Comparison of ENCODE assay signal across 13 cellular contexts in the genomic region with DNA sequence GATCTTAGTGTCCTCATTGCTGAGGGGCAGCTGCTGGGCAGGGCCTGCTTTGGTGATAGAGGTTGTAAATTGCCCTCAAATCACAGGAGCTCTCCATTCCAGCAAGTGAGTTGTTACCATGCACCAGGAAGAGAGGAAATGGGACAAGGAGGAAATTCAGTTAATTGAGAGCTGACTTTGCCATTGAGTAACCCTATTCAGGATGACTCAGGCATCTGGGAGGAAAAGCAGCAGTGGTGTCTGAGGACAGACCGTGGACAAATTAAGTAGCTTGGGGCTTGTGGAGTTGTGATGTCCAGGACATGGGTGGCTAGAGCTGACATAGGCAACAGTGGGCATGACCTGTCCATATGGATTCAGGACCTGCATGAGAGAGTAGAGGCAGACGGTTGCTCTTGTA. TPM values are rescaled to one million over a fixed set of nuclear protein-coding genes. Genes with fewer than 3 reads are reported as not detected.
A peak's percentile ranks its signal among the peaks of the same experiment; 100 is the strongest.
DNase-seq lines count a peak whose midpoint lies in the region; ATAC-seq, FAIRE-seq and TF ChIP-seq lines count a peak whose summit lies in the region.
"Had no signal": no experiment of that assay in that cellular context is flagged by ENCODE, and none has a peak within 500 bp of the region (broad histone marks: within the 10 kb centered on the region; RNA-seq: fewer than 3 reads in every experiment).

No MANE protein-coding gene starts in this region.

- no peaks in the 10 kb centered on the region for H4K20me1 ChIP-seq in HepG2 (ENCODE audit: insufficient read depth, low read length)

- no peak for ATAC-seq in HepG2
- ATAC-seq in activated CD8-positive, alpha-beta T cell treated with anti-CD3 and anti-CD28 coated beads for 36 hours = no peak
- no peak for ATAC-seq in GM18861 (IDR thresholded peaks at IDR 0.05; ENCODE audit: unreplicated experiment)
- ATAC-seq: activated T-cell treated with anti-CD3 and anti-CD28 coated beads, Interleukin-2, amount 50 U/mL, for 72 hours had no signal

- no peaks in the 10 kb centered on the region for H3K27me3 ChIP-seq in thyroid gland
- peaks cover 0 to 5% of the 10 kb centered on the region in 2 experiments; a peak in 2 of 5 replicates for H3K27me3 ChIP-seq in HepG2 (ENCODE audit: control insufficient read depth in 1 of 2, insufficient read depth in 2 of 2, low read length in 2 of 2)

- H3K9me3 ChIP-seq in kidney (ENCODE audit: control insufficient read depth in 1 of 2, low read length in 2 of 2) (no peaks in the 10 kb centered on the region), thyroid gland (no peaks in the 10 kb centered on the region), HepG2 (ENCODE audit: low read length) (no peaks in the 10 kb centered on the region)

- TF ChIP-seq POLR2A in thyroid gland (IDR thresholded peaks at IDR 0.05) (no peak), HepG2 (IDR thresholded peaks at IDR 0.05; ENCODE audit: insufficient read depth in 1 of 2, low read depth in 2 of 2, low read length in 2 of 2) (no peak)

- 67 to 81% methylated on average over 2 of the region's 2 CpGs for WGBS in thyroid gland, 2 donors
- WGBS in HepG2 (ENCODE audit: low lambda C conversion rate) = 81% methylated on average over 2 of the region's 2 CpGs

- in situ Hi-C loops in HepG2 (cut with HindIII; ENCODE audit: extremely low pct_ligation_motif_present, low pct_unique_long_range_greater_than_20kb) = no loop called here

- H3K4me1 ChIP-seq in kidney (ENCODE audit: control insufficient read depth in 1 of 2, insufficient read depth in 1 of 2, low read depth in 1 of 2, low read length in 2 of 2) = peaks cover 8 to 33% of the 10 kb centered on the region in 2 donors
- H3K4me1 ChIP-seq in thyroid gland = peaks cover 12 to 43% of the 10 kb centered on the region in 2 donors
- peaks cover 25% of the 10 kb centered on the region for H3K4me1 ChIP-seq in HepG2 (ENCODE audit: insufficient read depth, low read length)

- no peak for TF ChIP-seq RAD21 in HepG2 (CRISPR knock-in tag; IDR thresholded peaks at IDR 0.05)

- TF ChIP-seq CTCF in chondrocyte (IDR thresholded peaks at IDR 0.05) (no peak), kidney (IDR thresholded peaks at IDR 0.05; ENCODE audit: borderline replicate concordance, extremely low read depth, insufficient read depth) (no peak), thyroid gland (IDR thresholded peaks at IDR 0.05) (no peak), HepG2 (CRISPR knock-in tag; IDR thresholded peaks at IDR 0.05) (no peak), GM20000 (IDR thresholded peaks at IDR 0.05; ENCODE audit: extremely low read depth, missing control alignments) (no peak)
- no peak for TF ChIP-seq CTCF in activated CD8-positive, alpha-beta T cell treated with anti-CD3 and anti-CD28 coated beads for 36 hours (IDR thresholded peaks at IDR 0.05)

- no peaks in the 10 kb centered on the region for H3K9me3 Mint-ChIP-seq in chondrocyte (ENCODE audit: low read depth)
- no peaks in the 10 kb centered on the region for H3K9me3 Mint-ChIP-seq in activated CD8-positive, alpha-beta T cell treated with anti-CD3 and anti-CD28 coated beads for 36 hours
- H3K9me3 Mint-ChIP-seq: activated T-cell treated with anti-CD3 and anti-CD28 coated beads, Interleukin-2, amount 50 U/mL, for 72 hours had no signal

- DNase-seq in HT1080 (ENCODE audit: low read depth) = peak; percentile 76
- no peak for DNase-seq in chondrocyte (ENCODE audit: low spot score)
- no peak for DNase-seq in kidney
- no peak for DNase-seq in thyroid gland
- DNase-seq in HepG2 (ENCODE audit: low spot score) = no peak
- no peak for DNase-seq in GM20000 (ENCODE audit: low spot score)
- no peak for DNase-seq in activated CD8-positive, alpha-beta T cell treated with anti-CD3 and anti-CD28 coated beads for 36 hours
- DNase-seq: activated T-cell treated with anti-CD3 and anti-CD28 coated beads, Interleukin-2, amount 50 U/mL, for 72 hours; GF-D8; NCI-H187 treated with DMSO at 0.1 percent for 48 hours had no signal

- H3K4me3 Mint-ChIP-seq in chondrocyte (ENCODE audit: unreplicated experiment) = no peak overlapping the region
- H3K4me3 Mint-ChIP-seq in activated CD8-positive, alpha-beta T cell treated with anti-CD3 and anti-CD28 coated beads for 36 hours = no peak overlapping the region
- H3K4me3 Mint-ChIP-seq: activated T-cell treated with anti-CD3 and anti-CD28 coated beads, Interleukin-2, amount 50 U/mL, for 72 hours had no signal

- H3K36me3 ChIP-seq in kidney (ENCODE audit: control insufficient read depth in 1 of 2, insufficient read depth in 2 of 2, low read length in 2 of 2) = no peaks in the 10 kb centered on the region
- no peaks in the 10 kb centered on the region for H3K36me3 ChIP-seq in thyroid gland
- H3K36me3 ChIP-seq in HepG2 (replicated peaks in 1 of 2; ENCODE audit: control insufficient read depth in 1 of 2, insufficient read depth in 2 of 2, low read length in 2 of 2) = no peaks in the 10 kb centered on the region

- FAIRE-seq in kidney (lab: Jason Lieb, UNC) (no peak), HepG2 (lab: Jason Lieb, UNC) (no peak)
- FAIRE-seq: GM19239 had no signal

- no peaks in the 10 kb centered on the region for H3K27me3 Mint-ChIP-seq in chondrocyte (ENCODE audit: low read depth)
- H3K27me3 Mint-ChIP-seq in activated CD8-positive, alpha-beta T cell treated with anti-CD3 and anti-CD28 coated beads for 36 hours = peaks cover 28% of the 10 kb centered on the region

- BruUV-seq in HepG2 (replicated peaks; lab: Mats Ljungman, UMichigan) = no TSS peak

- H3K9ac ChIP-seq in kidney (ENCODE audit: low read length in 2 of 2) (peak overlapping the region in 1 of 2 donors; percentile 31), HepG2 (ENCODE audit: insufficient read depth, low read depth, low read length) (no peak overlapping the region)

- intact Hi-C loops in kidney (cut with DNase I) (no loop called here), thyroid gland (cut with DNase I) (no loop called here), HepG2 (cut with micrococcal nuclease; ENCODE audit: unreplicated experiment) (no loop called here)
- intact Hi-C loops in activated CD8-positive, alpha-beta T cell treated with anti-CD3 and anti-CD28 coated beads for 36 hours (cut with micrococcal nuclease) = no loop called here

- CTCF ChIA-PET in HepG2 (lab: Yijun Ruan, JAX; ENCODE audit: low intra/inter-chr PET ratio, low total read pairs) = no interaction called here
- CTCF ChIA-PET in activated CD8-positive, alpha-beta T cell treated with anti-CD3 and anti-CD28 coated beads for 36 hours (lab: Charles Lee) = no interaction called here

- H3K27ac Mint-ChIP-seq in chondrocyte (ENCODE audit: unreplicated experiment) = peak overlapping the region; percentile 70
- H3K27ac Mint-ChIP-seq in activated CD8-positive, alpha-beta T cell treated with anti-CD3 and anti-CD28 coated beads for 36 hours = no peak overlapping the region
- H3K27ac Mint-ChIP-seq: activated T-cell treated with anti-CD3 and anti-CD28 coated beads, Interleukin-2, amount 50 U/mL, for 72 hours had no signal

- H3K27ac ChIP-seq in kidney (ENCODE audit: low read depth in 2 of 2, low read length in 2 of 2) (peak overlapping the region; percentile 27 to 51), thyroid gland (peak overlapping the region in 2 of 3 donors; percentile 26 to 42), HepG2 (ENCODE audit: extremely low read length, insufficient read depth, low read length) (no peak overlapping the region)

- no peaks in the 10 kb centered on the region for H3K36me3 Mint-ChIP-seq in chondrocyte (ENCODE audit: low read depth)
- H3K36me3 Mint-ChIP-seq in activated CD8-positive, alpha-beta T cell treated with anti-CD3 and anti-CD28 coated beads for 36 hours (ENCODE audit: low read depth) = no peaks in the 10 kb centered on the region

- POLR2A ChIA-PET in HepG2 (lab: Yijun Ruan, JAX) = no interaction called here
- POLR2A ChIA-PET in activated CD8-positive, alpha-beta T cell treated with anti-CD3 and anti-CD28 coated beads for 36 hours (lab: Charles Lee) = no interaction called here

- H3K4me1 Mint-ChIP-seq in chondrocyte (ENCODE audit: low read depth) = peaks cover 45% of the 10 kb centered on the region
- H3K4me1 Mint-ChIP-seq in activated CD8-positive, alpha-beta T cell treated with anti-CD3 and anti-CD28 coated beads for 36 hours (ENCODE audit: low read depth) = peaks cover 5% of the 10 kb centered on the region

- H3K4me3 ChIP-seq in kidney (ENCODE audit: low read length in 2 of 2) = no peak overlapping the region
- H3K4me3 ChIP-seq in thyroid gland (replicated peaks in 1 of 3) = no peak overlapping the region
- no peak overlapping the region for H3K4me3 ChIP-seq in HepG2 (replicated peaks in 1 of 3; ENCODE audit: insufficient read depth in 1 of 3, low read depth in 2 of 3, low read length in 3 of 3)

- H3K79me2 ChIP-seq in HepG2 (ENCODE audit: insufficient read depth, low read length) = peaks cover under 1% of the 10 kb centered on the region

- TF ChIP-seq EP300 in HepG2 (IDR thresholded peaks at IDR 0.05; ENCODE audit: low read depth in 2 of 2, low read length in 2 of 2) (no peak), HepG2 (CRISPR knock-in tag; IDR thresholded peaks at IDR 0.05; ENCODE audit: borderline replicate concordance) (no peak)

- no peak overlapping the region for H2AFZ ChIP-seq in HepG2 (ENCODE audit: low read length)

- H3K4me2 ChIP-seq in HepG2 (ENCODE audit: low read depth, low read length) = no peak overlapping the region

RNA-seq across cellular contexts. Expression of gene ARHGEF10L, which starts 5.9 kb away (rescaled TPM):
- 6.4 and 6.7 TPM in 2 replicates for total RNA-seq in HT1080 (2014; rRNA removed; shearing (Covaris generic))
- polyA plus RNA-seq in HT1080 (2015; cell fraction: cytosol; rRNA removed) = 3.9 and 4.9 TPM in 2 replicates
- 12.6 and 16.0 TPM in 2 replicates for polyA plus RNA-seq in HT1080 (2015; cell fraction: nucleus; rRNA removed)
- total RNA-seq in chondrocyte (27.3 to 40.6 TPM (median 40.0 TPM) in 3 replicates), kidney (91.9 TPM), thyroid gland (10 to 100 TPM; 32.2 to 64.5 (median 51.4) TPM), HepG2 (2016; rRNA removed; fragmentation: Illumina TruSeq; extraction: Trizol) (26.2 and 46.5 TPM in 2 replicates)
- polyA plus RNA-seq in kidney (ENCODE audit: insufficient read depth, low read depth, low replicate concordance) (40.8 TPM), HepG2 (2011; rRNA removed) (78.3 and 107 TPM in 2 replicates)
- total RNA-seq in HepG2 (2016; cell fraction: cytosol; rRNA removed; fragmentation: Illumina TruSeq; extraction: Trizol; ENCODE audit: low read depth) = 13.6 and 14.7 TPM in 2 replicates
- 24.8 and 47.9 TPM in 2 replicates for total RNA-seq in HepG2 (2016; cell fraction: insoluble cytoplasmic fraction; rRNA removed; fragmentation: Illumina TruSeq; extraction: Trizol)
- 19.1 and 19.9 TPM in 2 replicates for total RNA-seq in HepG2 (2016; cell fraction: membrane; rRNA removed; fragmentation: Illumina TruSeq; extraction: Trizol)
- total RNA-seq in HepG2 (2016; cell fraction: nucleus; rRNA removed; fragmentation: Illumina TruSeq; extraction: Trizol) = 59.8 and 74.6 TPM in 2 replicates
- 20.2 and 37.0 TPM in 2 replicates for polyA plus RNA-seq in HepG2 (2011; cell fraction: cytosol; rRNA removed)
- 844 and 1,154 TPM in 2 replicates for polyA plus RNA-seq in HepG2 (2011; cell fraction: nucleus; rRNA removed)
- 43.3 and 63.3 TPM in 2 replicates for polyA plus RNA-seq in HepG2 (2012)
- 2.2 and 2.8 TPM in 2 replicates for polyA plus RNA-seq in HepG2 (2016; cell fraction: cytosol; fragmentation: Illumina TruSeq; extraction: Trizol; ENCODE audit: low read depth)
- 18.1 and 22.2 TPM in 2 replicates for polyA plus RNA-seq in HepG2 (2016; cell fraction: insoluble cytoplasmic fraction; fragmentation: Illumina TruSeq; extraction: Trizol; ENCODE audit: low read depth)
- polyA plus RNA-seq in HepG2 (2016; cell fraction: membrane; fragmentation: Illumina TruSeq; extraction: Trizol; ENCODE audit: low read depth) = 4.7 and 5.9 TPM in 2 replicates
- polyA plus RNA-seq in HepG2 (2016; cell fraction: nucleus; fragmentation: Illumina TruSeq; extraction: Trizol; ENCODE audit: insufficient read depth, low read depth) = 127 and 131 TPM in 2 replicates
- 15.7 and 166 TPM in 2 replicates for polyA minus RNA-seq in HepG2 (2011; rRNA and poly(A)+ RNA removed; ENCODE audit: low replicate concordance)
- 36.6 and 43.4 TPM in 2 replicates for polyA minus RNA-seq in HepG2 (2011; cell fraction: cytosol; rRNA and poly(A)+ RNA removed)
- 147 and 148 TPM in 2 replicates for polyA minus RNA-seq in HepG2 (2011; cell fraction: nucleus; rRNA and poly(A)+ RNA removed)
- not detected for total RNA-seq in activated CD8-positive, alpha-beta T cell treated with anti-CD3 and anti-CD28 coated beads for 36 hours
- total RNA-seq: activated T-cell treated with anti-CD3 and anti-CD28 coated beads, Interleukin-2, amount 50 U/mL, for 72 hours; T-helper 1 cell treated with Interleukin-12 subunit alpha and Interleukin-12 subunit beta and Interleukin-4 antibody, amounts not matched to agents 30 ng/mL and 1 ng/mL, for 36 hours had no signal
